In genomic region chr3:117278424-117279190, GRCh38 we compare ENCODE assay signal across 8 cellular contexts.
DNase-seq lines count a peak whose midpoint lies in the region; ATAC-seq lines count a peak whose summit lies in the region.

No MANE protein-coding gene starts in this region.

- H3K27me3 Mint-ChIP-seq in activated CD4-positive, alpha-beta T cell treated with anti-CD3 and anti-CD28 coated beads for 36 hours, result no peaks in the 10 kb centered on the region

- no peak overlapping the region for H3K27ac Mint-ChIP-seq in activated CD4-positive, alpha-beta T cell treated with anti-CD3 and anti-CD28 coated beads for 36 hours

- ATAC-seq in HG02981 (IDR thresholded peaks at IDR 0.05; ENCODE audit: unreplicated experiment) (peak; percentile 99), sciatic nerve (peak; percentile 67)
- no peak for ATAC-seq in activated CD4-positive, alpha-beta T cell treated with anti-CD3 and anti-CD28 coated beads for 36 hours

- H3K9me3 Mint-ChIP-seq in activated CD4-positive, alpha-beta T cell treated with anti-CD3 and anti-CD28 coated beads for 36 hours (ENCODE audit: low read depth), result peaks cover 5% of the 10 kb centered on the region

- no peaks in the 10 kb centered on the region for H3K4me1 Mint-ChIP-seq in activated CD4-positive, alpha-beta T cell treated with anti-CD3 and anti-CD28 coated beads for 36 hours

- H3K36me3 Mint-ChIP-seq in activated CD4-positive, alpha-beta T cell treated with anti-CD3 and anti-CD28 coated beads for 36 hours (ENCODE audit: low read depth), result no peaks in the 10 kb centered on the region

- no peak overlapping the region for H3K4me3 Mint-ChIP-seq in activated CD4-positive, alpha-beta T cell treated with anti-CD3 and anti-CD28 coated beads for 36 hours

- CTCF ChIA-PET in activated CD4-positive, alpha-beta T cell treated with anti-CD3 and anti-CD28 coated beads for 36 hours (lab: Charles Lee), result no interaction called here

- DNase-seq in DMS153 (lab: John Stamatoyannopoulos, UW), result peak; percentile 12
- no peak for DNase-seq in DMS153 treated with DMSO at 0.1 percent for 48 hours (lab: John Stamatoyannopoulos, UW; ENCODE audit: unreplicated experiment)
- DNase-seq in SW 1271 (lab: John Stamatoyannopoulos, UW), result peak; percentile 0 to 16
- no peak for DNase-seq in sciatic nerve (ENCODE audit: low spot score)
- DNase-seq in activated CD4-positive, alpha-beta T cell treated with anti-CD3 and anti-CD28 coated beads for 36 hours, result no peak
- no peak for DNase-seq in cortex of kidney (lab: John Stamatoyannopoulos, UW)
- DNase-seq in activated CD4-positive, alpha-beta T cell treated with anti-CD3 and anti-CD28 coated beads, Interleukin-2, amount 50 U/mL, for 1 hour, result no peak

- intact Hi-C loops in sciatic nerve (cut with DNase I), result no loop called here
- intact Hi-C loops in activated CD4-positive, alpha-beta T cell treated with anti-CD3 and anti-CD28 coated beads for 36 hours (cut with DNase I, micrococcal nuclease), result no loop called here

- POLR2A ChIA-PET in activated CD4-positive, alpha-beta T cell treated with anti-CD3 and anti-CD28 coated beads for 36 hours (lab: Charles Lee), result no interaction called here

Comparison
In these comparisons a context has a peak if more than half of its experiments do, and no peak if none do; other contexts are left out.
1. DNase-seq: peak in DMS153 (single experiment) and SW 1271 (2 of 2); none in DMS153 treated with DMSO at 0.1 percent for 48 hours (single experiment), sciatic nerve (single experiment), activated CD4-positive, alpha-beta T cell treated with anti-CD3 and anti-CD28 coated beads for 36 hours (single experiment), cortex of kidney (single experiment) and activated CD4-positive, alpha-beta T cell treated with anti-CD3 and anti-CD28 coated beads, Interleukin-2, amount 50 U/mL, for 1 hour (single experiment).